In genomic region chr2:153543639-153544071, GRCh38 we compare ENCODE assay signal across 8 cellular contexts.
A peak's percentile ranks its signal among the peaks of the same experiment; 100 is the strongest.
DNase-seq lines count a peak whose midpoint lies in the region; ATAC-seq lines count a peak whose summit lies in the region.

No MANE protein-coding gene starts in this region.

- H3K27ac Mint-ChIP-seq in T-cell: no peak overlapping the region

- H3K4me3 Mint-ChIP-seq in T-cell: no peak overlapping the region

- H3K27me3 Mint-ChIP-seq in T-cell: no peaks in the 10 kb centered on the region

- peak; percentile 67 for DNase-seq in DMS153 (lab: John Stamatoyannopoulos, UW)
- DNase-seq in DMS153 treated with DMSO at 0.1 percent for 48 hours (lab: John Stamatoyannopoulos, UW; ENCODE audit: unreplicated experiment): no peak
- peak; percentile 82 for DNase-seq in NCI-H345 (lab: John Stamatoyannopoulos, UW)
- peak; percentile 64 for DNase-seq in left kidney (ENCODE audit: low read depth, low spot score)
- DNase-seq in T-cell: no peak
- no peak for DNase-seq in CD1c-positive myeloid dendritic cell (ENCODE audit: extremely low spot score)
- no peak for DNase-seq in activated CD8-positive, alpha-beta memory T cell treated with anti-CD3 and anti-CD28 coated beads for 24 hours

- POLR2A ChIA-PET in T-cell (lab: Charles Lee): no interaction called here

- ATAC-seq in HG02938 (IDR thresholded peaks at IDR 0.05; ENCODE audit: unreplicated experiment) (peak; percentile 78), T-cell (replicated peaks in 1 of 4) (no peak)

- H3K36me3 Mint-ChIP-seq in T-cell: no peaks in the 10 kb centered on the region

- CTCF ChIA-PET in T-cell (lab: Charles Lee): no interaction called here

- no peaks in the 10 kb centered on the region for H3K4me1 Mint-ChIP-seq in T-cell

- peaks cover 6 to 9% (median 6%) of the 10 kb centered on the region in 3 donors for H3K9me3 Mint-ChIP-seq in T-cell

Comparison
In these comparisons a context has a peak if more than half of its experiments do, and no peak if none do; other contexts are left out.
1. DNase-seq: peak in DMS153 (single experiment), NCI-H345 (single experiment) and left kidney (single experiment); none in DMS153 treated with DMSO at 0.1 percent for 48 hours (single experiment), T-cell (0 of 34), CD1c-positive myeloid dendritic cell (single experiment) and activated CD8-positive, alpha-beta memory T cell treated with anti-CD3 and anti-CD28 coated beads for 24 hours (single experiment).